Comparison of ENCODE assay signal across 1 cellular context in the genomic region with DNA sequence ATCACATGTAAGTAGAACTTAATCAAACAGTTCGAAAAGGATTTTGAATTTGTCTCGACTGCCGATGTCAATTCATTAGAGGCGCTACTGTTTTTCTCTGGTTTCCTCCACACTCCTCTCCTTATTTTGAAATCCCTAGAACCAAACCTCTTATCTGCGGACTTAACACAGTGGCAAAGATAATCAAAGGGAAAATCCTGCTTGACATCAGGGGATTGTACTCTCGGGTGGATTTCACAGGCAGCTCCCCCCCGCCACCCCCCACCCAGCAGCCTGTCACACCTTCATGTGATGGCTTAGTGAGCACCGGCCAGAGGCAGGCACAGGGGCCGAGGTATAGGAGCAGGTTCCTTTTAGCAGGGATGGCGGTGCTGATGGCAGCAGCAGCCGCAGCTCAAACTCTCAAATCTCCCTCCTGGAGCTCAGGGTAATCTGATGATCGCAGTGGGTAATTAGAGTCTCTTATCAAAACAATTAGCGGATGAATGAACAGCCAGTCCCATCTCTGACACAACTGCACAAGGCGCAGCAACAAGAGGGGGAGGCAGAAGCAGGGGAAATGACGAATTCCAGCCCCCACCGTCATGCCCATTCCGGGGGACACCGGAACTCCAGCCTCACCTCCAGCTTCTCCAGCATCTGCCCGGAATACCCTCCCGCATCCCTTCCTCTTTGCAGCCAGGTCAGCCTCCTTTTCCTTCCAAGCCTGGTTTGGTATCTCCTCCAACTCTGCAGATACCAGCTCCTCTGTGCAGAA.
A peak's percentile ranks its signal among the peaks of the same experiment; 100 is the strongest.
TF ChIP-seq lines count a peak whose summit lies in the region.

No MANE protein-coding gene starts in this region.

TF ChIP-seq in HEK293, 187 proteins besides CTCF, POLR2A, EP300 and RAD21 (continued from another document):
- TF ChIP-seq, protein P1, sequence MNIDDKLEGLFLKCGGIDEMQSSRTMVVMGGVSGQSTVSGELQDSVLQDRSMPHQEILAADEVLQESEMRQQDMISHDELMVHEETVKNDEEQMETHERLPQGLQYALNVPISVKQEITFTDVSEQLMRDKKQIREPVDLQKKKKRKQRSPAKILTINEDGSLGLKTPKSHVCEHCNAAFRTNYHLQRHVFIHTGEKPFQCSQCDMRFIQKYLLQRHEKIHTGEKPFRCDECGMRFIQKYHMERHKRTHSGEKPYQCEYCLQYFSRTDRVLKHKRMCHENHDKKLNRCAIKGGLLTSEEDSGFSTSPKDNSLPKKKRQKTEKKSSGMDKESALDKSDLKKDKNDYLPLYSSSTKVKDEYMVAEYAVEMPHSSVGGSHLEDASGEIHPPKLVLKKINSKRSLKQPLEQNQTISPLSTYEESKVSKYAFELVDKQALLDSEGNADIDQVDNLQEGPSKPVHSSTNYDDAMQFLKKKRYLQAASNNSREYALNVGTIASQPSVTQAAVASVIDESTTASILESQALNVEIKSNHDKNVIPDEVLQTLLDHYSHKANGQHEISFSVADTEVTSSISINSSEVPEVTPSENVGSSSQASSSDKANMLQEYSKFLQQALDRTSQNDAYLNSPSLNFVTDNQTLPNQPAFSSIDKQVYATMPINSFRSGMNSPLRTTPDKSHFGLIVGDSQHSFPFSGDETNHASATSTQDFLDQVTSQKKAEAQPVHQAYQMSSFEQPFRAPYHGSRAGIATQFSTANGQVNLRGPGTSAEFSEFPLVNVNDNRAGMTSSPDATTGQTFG (tag by site-specific recombination; IDR thresholded peaks at IDR 0.05; ENCODE audit: borderline replicate concordance): no peak
- peak; percentile 77 for TF ChIP-seq GLIS1 (tag by site-specific recombination; IDR thresholded peaks at IDR 0.05)
- TF ChIP-seq, protein P2, sequence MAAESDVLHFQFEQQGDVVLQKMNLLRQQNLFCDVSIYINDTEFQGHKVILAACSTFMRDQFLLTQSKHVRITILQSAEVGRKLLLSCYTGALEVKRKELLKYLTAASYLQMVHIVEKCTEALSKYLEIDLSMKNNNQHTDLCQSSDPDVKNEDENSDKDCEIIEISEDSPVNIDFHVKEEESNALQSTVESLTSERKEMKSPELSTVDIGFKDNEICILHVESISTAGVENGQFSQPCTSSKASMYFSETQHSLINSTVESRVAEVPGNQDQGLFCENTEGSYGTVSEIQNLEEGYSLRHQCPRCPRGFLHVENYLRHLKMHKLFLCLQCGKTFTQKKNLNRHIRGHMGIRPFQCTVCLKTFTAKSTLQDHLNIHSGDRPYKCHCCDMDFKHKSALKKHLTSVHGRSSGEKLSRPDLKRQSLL (tag by site-specific recombination; IDR thresholded peaks at IDR 0.05): peak; percentile 40; the same call in 1 of the 2 replicates
- no peak for TF ChIP-seq ZNF184 (tag by site-specific recombination; IDR thresholded peaks at IDR 0.05)
- TF ChIP-seq KLF16 (tag by site-specific recombination; IDR thresholded peaks at IDR 0.05): no peak
- no peak for TF ChIP-seq ZNF311 (tag by site-specific recombination; IDR thresholded peaks at IDR 0.05; ENCODE audit: borderline replicate concordance)
- TF ChIP-seq ZBTB20 (tag by site-specific recombination; IDR thresholded peaks at IDR 0.05): peak; percentile 92
- peak; percentile 28; the same call in 1 of the 2 replicates for TF ChIP-seq SP2 (tag by site-specific recombination; IDR thresholded peaks at IDR 0.05)
- no peak for TF ChIP-seq ZNF623 (tag by site-specific recombination; IDR thresholded peaks at IDR 0.05)
- TF ChIP-seq, protein P3, sequence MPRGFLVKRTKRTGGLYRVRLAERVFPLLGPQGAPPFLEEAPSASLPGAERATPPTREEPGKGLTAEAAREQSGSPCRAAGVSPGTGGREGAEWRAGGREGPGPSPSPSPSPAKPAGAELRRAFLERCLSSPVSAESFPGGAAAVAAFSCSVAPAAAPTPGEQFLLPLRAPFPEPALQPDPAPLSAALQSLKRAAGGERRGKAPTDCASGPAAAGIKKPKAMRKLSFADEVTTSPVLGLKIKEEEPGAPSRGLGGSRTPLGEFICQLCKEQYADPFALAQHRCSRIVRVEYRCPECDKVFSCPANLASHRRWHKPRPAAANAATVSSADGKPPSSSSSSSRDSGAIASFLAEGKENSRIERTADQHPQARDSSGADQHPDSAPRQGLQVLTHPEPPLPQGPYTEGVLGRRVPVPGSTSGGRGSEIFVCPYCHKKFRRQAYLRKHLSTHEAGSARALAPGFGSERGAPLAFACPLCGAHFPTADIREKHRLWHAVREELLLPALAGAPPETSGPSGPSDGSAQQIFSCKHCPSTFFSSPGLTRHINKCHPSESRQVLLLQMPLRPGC (tag by site-specific recombination; IDR thresholded peaks at IDR 0.05): no peak; the same call in 1 of the 2 replicates
- no peak for TF ChIP-seq ZNF768 (tag by site-specific recombination; IDR thresholded peaks at IDR 0.05)
- TF ChIP-seq, protein P4, sequence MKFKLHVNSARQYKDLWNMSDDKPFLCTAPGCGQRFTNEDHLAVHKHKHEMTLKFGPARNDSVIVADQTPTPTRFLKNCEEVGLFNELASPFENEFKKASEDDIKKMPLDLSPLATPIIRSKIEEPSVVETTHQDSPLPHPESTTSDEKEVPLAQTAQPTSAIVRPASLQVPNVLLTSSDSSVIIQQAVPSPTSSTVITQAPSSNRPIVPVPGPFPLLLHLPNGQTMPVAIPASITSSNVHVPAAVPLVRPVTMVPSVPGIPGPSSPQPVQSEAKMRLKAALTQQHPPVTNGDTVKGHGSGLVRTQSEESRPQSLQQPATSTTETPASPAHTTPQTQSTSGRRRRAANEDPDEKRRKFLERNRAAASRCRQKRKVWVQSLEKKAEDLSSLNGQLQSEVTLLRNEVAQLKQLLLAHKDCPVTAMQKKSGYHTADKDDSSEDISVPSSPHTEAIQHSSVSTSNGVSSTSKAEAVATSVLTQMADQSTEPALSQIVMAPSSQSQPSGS (tag by site-specific recombination; IDR thresholded peaks at IDR 0.05; ENCODE audit: low read depth): no peak
- TF ChIP-seq RBAK (tag by site-specific recombination; IDR thresholded peaks at IDR 0.05): no peak
- TF ChIP-seq, protein P5, sequence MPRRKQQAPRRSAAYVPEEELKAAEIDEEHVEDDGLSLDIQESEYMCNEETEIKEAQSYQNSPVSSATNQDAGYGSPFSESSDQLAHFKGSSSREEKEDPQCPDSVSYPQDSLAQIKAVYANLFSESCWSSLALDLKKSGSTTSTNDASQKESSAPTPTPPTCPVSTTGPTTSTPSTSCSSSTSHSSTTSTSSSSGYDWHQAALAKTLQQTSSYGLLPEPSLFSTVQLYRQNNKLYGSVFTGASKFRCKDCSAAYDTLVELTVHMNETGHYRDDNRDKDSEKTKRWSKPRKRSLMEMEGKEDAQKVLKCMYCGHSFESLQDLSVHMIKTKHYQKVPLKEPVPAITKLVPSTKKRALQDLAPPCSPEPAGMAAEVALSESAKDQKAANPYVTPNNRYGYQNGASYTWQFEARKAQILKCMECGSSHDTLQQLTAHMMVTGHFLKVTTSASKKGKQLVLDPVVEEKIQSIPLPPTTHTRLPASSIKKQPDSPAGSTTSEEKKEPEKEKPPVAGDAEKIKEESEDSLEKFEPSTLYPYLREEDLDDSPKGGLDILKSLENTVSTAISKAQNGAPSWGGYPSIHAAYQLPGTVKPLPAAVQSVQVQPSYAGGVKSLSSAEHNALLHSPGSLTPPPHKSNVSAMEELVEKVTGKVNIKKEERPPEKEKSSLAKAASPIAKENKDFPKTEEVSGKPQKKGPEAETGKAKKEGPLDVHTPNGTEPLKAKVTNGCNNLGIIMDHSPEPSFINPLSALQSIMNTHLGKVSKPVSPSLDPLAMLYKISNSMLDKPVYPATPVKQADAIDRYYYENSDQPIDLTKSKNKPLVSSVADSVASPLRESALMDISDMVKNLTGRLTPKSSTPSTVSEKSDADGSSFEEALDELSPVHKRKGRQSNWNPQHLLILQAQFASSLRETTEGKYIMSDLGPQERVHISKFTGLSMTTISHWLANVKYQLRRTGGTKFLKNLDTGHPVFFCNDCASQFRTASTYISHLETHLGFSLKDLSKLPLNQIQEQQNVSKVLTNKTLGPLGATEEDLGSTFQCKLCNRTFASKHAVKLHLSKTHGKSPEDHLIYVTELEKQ (tag by site-specific recombination; IDR thresholded peaks at IDR 0.05; ENCODE audit: borderline replicate concordance): no peak
- 0 out of 2 replicates have a peak, but pooled peaks have one; percentile 9 for TF ChIP-seq FEZF1 (tag by site-specific recombination; IDR thresholded peaks at IDR 0.05)
- TF ChIP-seq ZXDB (tag by site-specific recombination; IDR thresholded peaks at IDR 0.05): no peak
- no peak for TF ChIP-seq ZNF530 (tag by site-specific recombination; IDR thresholded peaks at IDR 0.05; ENCODE audit: low read depth)
- TF ChIP-seq SCRT2 (tag by site-specific recombination; IDR thresholded peaks at IDR 0.05): peak; percentile 62
- TF ChIP-seq TRIM28 (IDR thresholded peaks at IDR 0.05; ENCODE audit: borderline replicate concordance, low read length): peak; percentile 23; the same call in 1 of the 2 replicates
- TF ChIP-seq, protein P6, sequence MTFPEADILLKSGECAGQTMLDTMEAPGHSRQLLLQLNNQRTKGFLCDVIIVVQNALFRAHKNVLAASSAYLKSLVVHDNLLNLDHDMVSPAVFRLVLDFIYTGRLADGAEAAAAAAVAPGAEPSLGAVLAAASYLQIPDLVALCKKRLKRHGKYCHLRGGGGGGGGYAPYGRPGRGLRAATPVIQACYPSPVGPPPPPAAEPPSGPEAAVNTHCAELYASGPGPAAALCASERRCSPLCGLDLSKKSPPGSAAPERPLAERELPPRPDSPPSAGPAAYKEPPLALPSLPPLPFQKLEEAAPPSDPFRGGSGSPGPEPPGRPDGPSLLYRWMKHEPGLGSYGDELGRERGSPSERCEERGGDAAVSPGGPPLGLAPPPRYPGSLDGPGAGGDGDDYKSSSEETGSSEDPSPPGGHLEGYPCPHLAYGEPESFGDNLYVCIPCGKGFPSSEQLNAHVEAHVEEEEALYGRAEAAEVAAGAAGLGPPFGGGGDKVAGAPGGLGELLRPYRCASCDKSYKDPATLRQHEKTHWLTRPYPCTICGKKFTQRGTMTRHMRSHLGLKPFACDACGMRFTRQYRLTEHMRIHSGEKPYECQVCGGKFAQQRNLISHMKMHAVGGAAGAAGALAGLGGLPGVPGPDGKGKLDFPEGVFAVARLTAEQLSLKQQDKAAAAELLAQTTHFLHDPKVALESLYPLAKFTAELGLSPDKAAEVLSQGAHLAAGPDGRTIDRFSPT (tag by site-specific recombination; IDR thresholded peaks at IDR 0.05): no peak
- no peak for TF ChIP-seq ZNF221 (tag by site-specific recombination; IDR thresholded peaks at IDR 0.05; ENCODE audit: borderline replicate concordance)
- TF ChIP-seq ZNF560 (tag by site-specific recombination; IDR thresholded peaks at IDR 0.05; ENCODE audit: borderline replicate concordance): no peak
- TF ChIP-seq KLF9 (tag by site-specific recombination; IDR thresholded peaks at IDR 0.05; ENCODE audit: low read depth): no peak
- no peak for TF ChIP-seq ZNF830 (tag by site-specific recombination; IDR thresholded peaks at IDR 0.05; ENCODE audit: low read depth)
- TF ChIP-seq ZNF24 (tag by site-specific recombination; IDR thresholded peaks at IDR 0.05): peak; percentile 28; the same call in 1 of the 2 replicates
- no peak for TF ChIP-seq ZBTB8A (tag by site-specific recombination; IDR thresholded peaks at IDR 0.05)
- TF ChIP-seq, protein P7, sequence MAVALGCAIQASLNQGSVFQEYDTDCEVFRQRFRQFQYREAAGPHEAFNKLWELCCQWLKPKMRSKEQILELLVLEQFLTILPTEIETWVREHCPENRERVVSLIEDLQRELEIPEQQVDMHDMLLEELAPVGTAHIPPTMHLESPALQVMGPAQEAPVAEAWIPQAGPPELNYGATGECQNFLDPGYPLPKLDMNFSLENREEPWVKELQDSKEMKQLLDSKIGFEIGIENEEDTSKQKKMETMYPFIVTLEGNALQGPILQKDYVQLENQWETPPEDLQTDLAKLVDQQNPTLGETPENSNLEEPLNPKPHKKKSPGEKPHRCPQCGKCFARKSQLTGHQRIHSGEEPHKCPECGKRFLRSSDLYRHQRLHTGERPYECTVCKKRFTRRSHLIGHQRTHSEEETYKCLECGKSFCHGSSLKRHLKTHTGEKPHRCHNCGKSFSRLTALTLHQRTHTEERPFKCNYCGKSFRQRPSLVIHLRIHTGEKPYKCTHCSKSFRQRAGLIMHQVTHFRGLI (tag by site-specific recombination; IDR thresholded peaks at IDR 0.05): no peak
- 0 out of 2 replicates have a peak, but pooled peaks have one; percentile 15 for TF ChIP-seq ZNF2 (tag by site-specific recombination; IDR thresholded peaks at IDR 0.05)
- TF ChIP-seq ZBTB17 (tag by site-specific recombination; IDR thresholded peaks at IDR 0.05): peak; percentile 53; the same call in 1 of the 2 replicates
- TF ChIP-seq ZNF16 (tag by site-specific recombination; IDR thresholded peaks at IDR 0.05; ENCODE audit: low read depth): no peak
- TF ChIP-seq ZNF654 (tag by site-specific recombination; IDR thresholded peaks at IDR 0.05; ENCODE audit: low read depth): no peak
- TF ChIP-seq ZNF629 (tag by site-specific recombination; IDR thresholded peaks at IDR 0.05): peak; percentile 82
- peak; percentile 87 for TF ChIP-seq SP7 (tag by site-specific recombination; IDR thresholded peaks at IDR 0.05)
- TF ChIP-seq ZNF394 (tag by site-specific recombination; IDR thresholded peaks at IDR 0.05; ENCODE audit: borderline replicate concordance): peak; percentile 76; the same call in 1 of the 2 replicates
- TF ChIP-seq SALL2 (tag by site-specific recombination; IDR thresholded peaks at IDR 0.05; ENCODE audit: borderline replicate concordance): no peak
- TF ChIP-seq, protein P8, sequence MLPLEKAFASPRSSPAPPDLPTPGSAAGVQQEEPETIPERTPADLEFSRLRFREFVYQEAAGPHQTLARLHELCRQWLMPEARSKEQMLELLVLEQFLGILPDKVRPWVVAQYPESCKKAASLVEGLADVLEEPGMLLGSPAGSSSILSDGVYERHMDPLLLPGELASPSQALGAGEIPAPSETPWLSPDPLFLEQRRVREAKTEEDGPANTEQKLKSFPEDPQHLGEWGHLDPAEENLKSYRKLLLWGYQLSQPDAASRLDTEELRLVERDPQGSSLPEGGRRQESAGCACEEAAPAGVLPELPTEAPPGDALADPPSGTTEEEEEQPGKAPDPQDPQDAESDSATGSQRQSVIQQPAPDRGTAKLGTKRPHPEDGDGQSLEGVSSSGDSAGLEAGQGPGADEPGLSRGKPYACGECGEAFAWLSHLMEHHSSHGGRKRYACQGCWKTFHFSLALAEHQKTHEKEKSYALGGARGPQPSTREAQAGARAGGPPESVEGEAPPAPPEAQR (tag by site-specific recombination; IDR thresholded peaks at IDR 0.05): no peak
- TF ChIP-seq ZNF664 (tag by site-specific recombination; IDR thresholded peaks at IDR 0.05): no peak
- no peak for TF ChIP-seq ZNF548 (tag by site-specific recombination; IDR thresholded peaks at IDR 0.05)
